24 cellular contexts compared by ENCODE assay signal in genomic region chr7:130972201-130972600, GRCh38.
DNase-seq lines count a peak whose midpoint lies in the region; ATAC-seq and TF ChIP-seq lines count a peak whose summit lies in the region.
"Had no signal": no experiment of that assay in that cellular context is flagged by ENCODE, and none has a peak within 500 bp of the region (broad histone marks: within the 10 kb centered on the region; RNA-seq: fewer than 3 reads in every experiment).

No MANE protein-coding gene starts in this region.

- H3K23ac ChIP-seq in H9 (ENCODE audit: insufficient read length, low read depth, low read length) = no peak overlapping the region

- no peak overlapping the region for H2BK15ac ChIP-seq in H9 (ENCODE audit: low read depth, low read length)

- no peak overlapping the region for H3T11ph ChIP-seq in H9 (ENCODE audit: low read length)

- intact Hi-C loops in testis (cut with DNase I; ENCODE audit: low total_unique reads) = no loop called here

- no peak for ATAC-seq in activated T-cell treated with anti-CD3 and anti-CD28 coated beads, Interleukin-2, amount 50 U/mL, for 72 hours (replicated peaks in 1 of 2)
- ATAC-seq in activated naive CD4-positive, alpha-beta T cell treated with anti-CD3 and anti-CD28 coated beads, Interleukin-2, amount 50 U/mL, for 72 hours = no peak
- ATAC-seq in stimulated activated memory B cell treated with anti-CD40 and anti-IgM and Interleukin-4, amounts not matched to agents 10 μg/mL and 1 μg/mL and 100 μg/mL, for 72 hours = no peak
- ATAC-seq: activated CD4-positive, CD25-positive, alpha-beta regulatory T cell treated with anti-CD3 and anti-CD28 coated beads, Interleukin-2, amount 50 U/mL, for 24 hours had no signal

- WGBS in H9 (ENCODE audit: extremely low coverage, insufficient read length, low lambda C conversion rate) = no CpG with 5 or more reads among the region's 2 CpGs
- WGBS in testis, 2 donors = 90 to 100% methylated on average over 2 of the region's 2 CpGs

- H3K56ac ChIP-seq in H9 (ENCODE audit: insufficient read length, low read depth, low read length) = no peak overlapping the region

- TF ChIP-seq CTCF in H9 (conservative IDR thresholded peaks at IDR 0.05) (no peak), testis (IDR thresholded peaks at IDR 0.05) (no peak)

- H3K4me1 Mint-ChIP-seq in activated T-cell treated with anti-CD3 and anti-CD28 coated beads, Interleukin-2, amount 50 U/mL, for 72 hours (ENCODE audit: low read depth) = peaks cover 96% of the 10 kb centered on the region
- peaks cover 44% of the 10 kb centered on the region for H3K4me1 Mint-ChIP-seq in stimulated activated memory B cell treated with anti-CD40 and anti-IgM and Interleukin-4, amounts not matched to agents 10 μg/mL and 1 μg/mL and 100 μg/mL, for 72 hours
- no peaks in the 10 kb centered on the region for H3K4me1 Mint-ChIP-seq in H9
- H3K4me1 Mint-ChIP-seq: nephron had no signal

- H3K9me3 Mint-ChIP-seq in activated T-cell treated with anti-CD3 and anti-CD28 coated beads, Interleukin-2, amount 50 U/mL, for 72 hours = peaks cover 8 to 12% of the 10 kb centered on the region in 2 donors
- peaks cover 11 to 15% of the 10 kb centered on the region in 2 donors for H3K9me3 Mint-ChIP-seq in activated naive CD4-positive, alpha-beta T cell treated with anti-CD3 and anti-CD28 coated beads, Interleukin-2, amount 50 U/mL, for 72 hours
- H3K9me3 Mint-ChIP-seq in stimulated activated memory B cell treated with anti-CD40 and anti-IgM and Interleukin-4, amounts not matched to agents 10 μg/mL and 1 μg/mL and 100 μg/mL, for 72 hours = peaks cover 6% of the 10 kb centered on the region
- peaks cover 15 to 28% of the 10 kb centered on the region in 2 experiments for H3K9me3 Mint-ChIP-seq in H9
- H3K9me3 Mint-ChIP-seq: effector memory CD8-positive, alpha-beta T cell had no signal

- no peak overlapping the region for H2BK120ac ChIP-seq in H9 (ENCODE audit: low read depth, low read length, poor library complexity, severe bottlenecking)

- no peak overlapping the region for H4K5ac ChIP-seq in H9 (ENCODE audit: insufficient read length, low read depth, low read length)

- H3K18ac ChIP-seq in H9 (ENCODE audit: insufficient read length, low read depth, low read length) = no peak overlapping the region

- no peaks in the 10 kb centered on the region for H4K20me1 ChIP-seq in Karpas-422 (ENCODE audit: insufficient read depth, low read depth, low read length)
- no peaks in the 10 kb centered on the region for H4K20me1 ChIP-seq in H9 (ENCODE audit: control insufficient read depth, insufficient read depth, insufficient read length)

- H2BK12ac ChIP-seq in H9 (ENCODE audit: insufficient read length, low read depth, low read length) = no peak overlapping the region

- H3K27ac ChIP-seq in Karpas-422 (ENCODE audit: low read length) (peak overlapping the region; percentile 66; the same call in 1 of the 2 replicates), H9 (ENCODE audit: insufficient read length, low read depth, low read length) (no peak overlapping the region), testis (no peak overlapping the region)
- H3K27ac ChIP-seq: BLaER1 treated with 17β-estradiol and CSF1 and Interleukin-3, amounts not matched to agents 10 nM and 100 nM; coronary artery; Peyer's patch had no signal

- H3K79me2 ChIP-seq in Karpas-422 (ENCODE audit: low read length) (peaks cover 81% of the 10 kb centered on the region), H9 (ENCODE audit: insufficient read depth, low read length) (no peaks in the 10 kb centered on the region)

- H2AFZ ChIP-seq in Karpas-422 (ENCODE audit: low read length) (no peak overlapping the region), H9 (ENCODE audit: low read length) (no peak overlapping the region)

- H3K14ac ChIP-seq in H9 (ENCODE audit: insufficient read depth, low read length) = no peak overlapping the region

- no peaks in the 10 kb centered on the region for H3K27me3 Mint-ChIP-seq in activated T-cell treated with anti-CD3 and anti-CD28 coated beads, Interleukin-2, amount 50 U/mL, for 72 hours (ENCODE audit: low read depth)
- no peaks in the 10 kb centered on the region for H3K27me3 Mint-ChIP-seq in stimulated activated memory B cell treated with anti-CD40 and anti-IgM and Interleukin-4, amounts not matched to agents 10 μg/mL and 1 μg/mL and 100 μg/mL, for 72 hours
- no peaks in the 10 kb centered on the region for H3K27me3 Mint-ChIP-seq in H9 (ENCODE audit: low read depth)
- H3K27me3 Mint-ChIP-seq: effector memory CD8-positive, alpha-beta T cell had no signal

- peaks cover 18% of the 10 kb centered on the region for H3K36me3 ChIP-seq in Karpas-422 (ENCODE audit: insufficient read depth, low read length)
- no peaks in the 10 kb centered on the region for H3K36me3 ChIP-seq in testis (ENCODE audit: low read depth, missing control alignments)
- H3K36me3 ChIP-seq: Peyer's patch had no signal

- no peak overlapping the region for H2AK5ac ChIP-seq in H9 (ENCODE audit: insufficient read length, low read length)

- H3K9ac ChIP-seq in Karpas-422 (ENCODE audit: low read length) (no peak overlapping the region), H9 (ENCODE audit: extremely low read depth, insufficient read length, low read length) (no peak overlapping the region)
- H3K9ac ChIP-seq: BLaER1 treated with 17β-estradiol and CSF1 and Interleukin-3, amounts not matched to agents 10 nM and 100 nM had no signal

- no peaks in the 10 kb centered on the region for H3K9me3 ChIP-seq in Karpas-422 (ENCODE audit: low read length)
- no peaks in the 10 kb centered on the region for H3K9me3 ChIP-seq in H9 (ENCODE audit: control insufficient read depth, low read depth, low read length)
- no peaks in the 10 kb centered on the region for H3K9me3 ChIP-seq in testis

- no peaks in the 10 kb centered on the region for H3K79me1 ChIP-seq in H9 (ENCODE audit: insufficient read depth, low read depth, low read length, poor library complexity, severe bottlenecking)

- H3K27me3 ChIP-seq in Karpas-422 (ENCODE audit: low read length) (no peaks in the 10 kb centered on the region), H9 (ENCODE audit: insufficient read depth, low read length) (no peaks in the 10 kb centered on the region), testis (no peaks in the 10 kb centered on the region)
- H3K27me3 ChIP-seq: BLaER1 treated with 17β-estradiol and CSF1 and Interleukin-3, amounts not matched to agents 10 nM and 100 nM; Peyer's patch had no signal

- H4K8ac ChIP-seq in H9 (replicated peaks; ENCODE audit: insufficient read length, low read depth, low read length) = no peak overlapping the region

- no peak overlapping the region for H3K4me3 ChIP-seq in Karpas-422 (ENCODE audit: low read length)
- H3K4me3 ChIP-seq in testis = no peak overlapping the region
- H3K4me3 ChIP-seq: BLaER1 treated with 17β-estradiol and CSF1 and Interleukin-3, amounts not matched to agents 10 nM and 100 nM; coronary artery; Peyer's patch had no signal

- H3K4me1 ChIP-seq in Karpas-422 (ENCODE audit: low read length) = peaks cover 44% of the 10 kb centered on the region
- no peaks in the 10 kb centered on the region for H3K4me1 ChIP-seq in H9 (ENCODE audit: insufficient read depth, low read length)
- H3K4me1 ChIP-seq in testis = peaks cover 7% of the 10 kb centered on the region

- peak overlapping the region; percentile 78 to 84 for H3K4me3 Mint-ChIP-seq in activated T-cell treated with anti-CD3 and anti-CD28 coated beads, Interleukin-2, amount 50 U/mL, for 72 hours
- no peak overlapping the region for H3K4me3 Mint-ChIP-seq in stimulated activated memory B cell treated with anti-CD40 and anti-IgM and Interleukin-4, amounts not matched to agents 10 μg/mL and 1 μg/mL and 100 μg/mL, for 72 hours
- no peak overlapping the region for H3K4me3 Mint-ChIP-seq in H9
- H3K4me3 Mint-ChIP-seq: nephron had no signal

- H3K4me2 ChIP-seq in Karpas-422 (ENCODE audit: low read depth, low read length, poor library complexity, severe bottlenecking) (no peak overlapping the region), H9 (ENCODE audit: insufficient read depth, insufficient read length, low read length) (no peak overlapping the region)
- H3K4me2 ChIP-seq: BLaER1 treated with 17β-estradiol and CSF1 and Interleukin-3, amounts not matched to agents 10 nM and 100 nM had no signal

- no peak overlapping the region for H3K4ac ChIP-seq in H9 (ENCODE audit: low read depth, low read length)

- peak overlapping the region; percentile 96 for H3K27ac Mint-ChIP-seq in activated T-cell treated with anti-CD3 and anti-CD28 coated beads, Interleukin-2, amount 50 U/mL, for 72 hours
- peak overlapping the region; percentile 98 for H3K27ac Mint-ChIP-seq in activated naive CD4-positive, alpha-beta T cell treated with anti-CD3 and anti-CD28 coated beads, Interleukin-2, amount 50 U/mL, for 72 hours
- peak overlapping the region; percentile 72 for H3K27ac Mint-ChIP-seq in stimulated activated memory B cell treated with anti-CD40 and anti-IgM and Interleukin-4, amounts not matched to agents 10 μg/mL and 1 μg/mL and 100 μg/mL, for 72 hours
- H3K27ac Mint-ChIP-seq in H9 = no peak overlapping the region
- H3K27ac Mint-ChIP-seq: nephron had no signal

- no peak for DNase-seq in activated T-cell treated with anti-CD3 and anti-CD28 coated beads, Interleukin-2, amount 50 U/mL, for 72 hours
- DNase-seq in activated T-cell treated with anti-CD3 and anti-CD28 coated beads for 4 hours (no peak), Karpas-422 (no peak), H9 (no peak), testis (no peak)
- no peak for DNase-seq in activated naive CD4-positive, alpha-beta T cell treated with anti-CD3 and anti-CD28 coated beads, Interleukin-2, amount 50 U/mL, for 72 hours (ENCODE audit: low spot score in 2 of 2)
- DNase-seq: activated effector memory CD4-positive, alpha-beta T cell treated with anti-CD3 and anti-CD28 coated beads, Interleukin-2, amount 50 U/mL, for 16 hours; anterior cingulate cortex; Calu3; DND-41; effector memory CD8-positive, alpha-beta T cell; erythroblast; HCEC 1CT; NCI-H1092 treated with DMSO at 0.1 percent for 48 hours; NCI-H1930; NCI-H526 treated with DMSO at 0.1 percent for 48 hours; Peyer's patch; SIG-M5; trophoblast cell had no signal

- no peak overlapping the region for H2BK20ac ChIP-seq in H9 (ENCODE audit: low read depth, low read length, poor library complexity, severe bottlenecking)

- no peak for TF ChIP-seq POLR2A in testis (IDR thresholded peaks at IDR 0.05)

- peaks cover 22 to 39% of the 10 kb centered on the region in 2 donors for H3K36me3 Mint-ChIP-seq in activated T-cell treated with anti-CD3 and anti-CD28 coated beads, Interleukin-2, amount 50 U/mL, for 72 hours (ENCODE audit: insufficient read depth in 2 of 2)
- H3K36me3 Mint-ChIP-seq in activated naive CD4-positive, alpha-beta T cell treated with anti-CD3 and anti-CD28 coated beads, Interleukin-2, amount 50 U/mL, for 72 hours = peaks cover 27 to 46% of the 10 kb centered on the region in 2 donors
- H3K36me3 Mint-ChIP-seq in stimulated activated memory B cell treated with anti-CD40 and anti-IgM and Interleukin-4, amounts not matched to agents 10 μg/mL and 1 μg/mL and 100 μg/mL, for 72 hours = peaks cover 49% of the 10 kb centered on the region
- H3K36me3 Mint-ChIP-seq in H9 (ENCODE audit: insufficient read depth in 1 of 3, low read depth in 3 of 3) = peaks cover 21 to 31% (median 29%) of the 10 kb centered on the region in 3 experiments

- no peak overlapping the region for H4K91ac ChIP-seq in H9 (ENCODE audit: insufficient read length, low read depth, low read length)

- no peaks in the 10 kb centered on the region for H3K9me2 ChIP-seq in Karpas-422 (replicated peaks; ENCODE audit: insufficient read depth, low read length)

- H3K23me2 ChIP-seq in H9 (ENCODE audit: insufficient read length, low read depth, low read length, poor library complexity, severe bottlenecking) = no peaks in the 10 kb centered on the region

- H2BK5ac ChIP-seq in H9 (ENCODE audit: insufficient read length, low read length) = no peak overlapping the region

Comparison
In these comparisons a context has a peak if more than half of its experiments do, and no peak if none do; other contexts are left out.
1. H3K27ac Mint-ChIP-seq: peak in activated T-cell treated with anti-CD3 and anti-CD28 coated beads, Interleukin-2, amount 50 U/mL, for 72 hours (single experiment), activated naive CD4-positive, alpha-beta T cell treated with anti-CD3 and anti-CD28 coated beads, Interleukin-2, amount 50 U/mL, for 72 hours (2 of 2) and stimulated activated memory B cell treated with anti-CD40 and anti-IgM and Interleukin-4, amounts not matched to agents 10 μg/mL and 1 μg/mL and 100 μg/mL, for 72 hours (single experiment); none in H9 (0 of 3).
2. H3K4me3 Mint-ChIP-seq: peak in activated T-cell treated with anti-CD3 and anti-CD28 coated beads, Interleukin-2, amount 50 U/mL, for 72 hours (2 of 2); none in stimulated activated memory B cell treated with anti-CD40 and anti-IgM and Interleukin-4, amounts not matched to agents 10 μg/mL and 1 μg/mL and 100 μg/mL, for 72 hours (single experiment) and H9 (0 of 2).